ENCODE assay signal across 1 cellular context in genomic region chr2:240480834-240481623, GRCh38.
TF ChIP-seq lines count a peak whose summit lies in the region.

No MANE protein-coding gene starts in this region.

TF ChIP-seq in SK-N-SH, 30 proteins besides CTCF, POLR2A, EP300 and RAD21 (continued from another document):
- TF ChIP-seq USF1 (IDR thresholded peaks at IDR 0.05; ENCODE audit: borderline replicate concordance, low read depth): no peak
- TF ChIP-seq JUND (IDR thresholded peaks at IDR 0.05): no peak
- TF ChIP-seq EZH2phosphoT487 (IDR thresholded peaks at IDR 0.05; ENCODE audit: borderline replicate concordance, low read depth): no peak
- TF ChIP-seq SMC3 (IDR thresholded peaks at IDR 0.05; ENCODE audit: low read depth, low read length): no peak
- TF ChIP-seq YY1 (IDR thresholded peaks at IDR 0.05; ENCODE audit: low read depth): no peak
- no peak for TF ChIP-seq MAX (IDR thresholded peaks at IDR 0.05; ENCODE audit: low read depth)
- TF ChIP-seq TEAD4 (IDR thresholded peaks at IDR 0.05; ENCODE audit: borderline replicate concordance, insufficient read depth): no peak
- TF ChIP-seq POLR2AphosphoS5 (IDR thresholded peaks at IDR 0.05; ENCODE audit: low read depth, low read length): no peak
- no peak for TF ChIP-seq GABPA (IDR thresholded peaks at IDR 0.05; ENCODE audit: low read depth)
TF ChIP-seq in SK-N-SH: peak in this region for 0.
